In genomic region chr17:77531641-77532040, GRCh38 we compare ENCODE assay signal across 21 cellular contexts.
"Had no signal": no experiment of that assay in that cellular context is flagged by ENCODE, and none has a peak within 500 bp of the region (broad histone marks: within the 10 kb centered on the region; RNA-seq: fewer than 3 reads in every experiment).

No MANE protein-coding gene starts in this region.

- H3K4me1 ChIP-seq: foreskin keratinocyte, psoas muscle, right lobe of liver had no signal

- H3K9me3 Mint-ChIP-seq: immature natural killer cell had no signal

- H3K27me3 ChIP-seq: right lobe of liver had no signal

- DNase-seq: dermis blood vessel endothelial cell; erythroblast; foreskin keratinocyte; immature natural killer cell; kidney; left cardiac atrium; left ventricle myocardium inferior; mesenchymal stem cell; naive thymus-derived CD4-positive, alpha-beta T cell; nephron progenitor cell; retina; right lobe of liver; stimulated activated CD4-positive, alpha-beta T cell treated with anti-CD3 and anti-CD28 coated beads, Interleukin-2, amount 100 ng/mL, for 24 hours; stimulated activated naive CD4-positive, alpha-beta T cell treated with Interleukin-2 at 50 U/mL for 16 hours; trophoblast cell had no signal

- H3K9me3 ChIP-seq: left ventricle myocardium inferior, neutrophil, psoas muscle, right lobe of liver had no signal

- H3K27ac Mint-ChIP-seq: immature natural killer cell, nephron progenitor cell had no signal

- FAIRE-seq: colon, endothelial cell of umbilical vein, kidney had no signal

- H3K4me3 ChIP-seq: left ventricle myocardium inferior, lung, psoas muscle, right lobe of liver, skin epidermis had no signal

- ATAC-seq: foreskin keratinocyte; left cardiac atrium; naive thymus-derived CD4-positive, alpha-beta T cell; psoas muscle; right lobe of liver had no signal

- H3K27ac ChIP-seq: foreskin keratinocyte, left ventricle myocardium inferior, neutrophil, psoas muscle, right lobe of liver, skin epidermis had no signal

- H3K4me3 Mint-ChIP-seq: immature natural killer cell; naive thymus-derived CD4-positive, alpha-beta T cell; nephron progenitor cell had no signal

- H3K36me3 ChIP-seq: left ventricle myocardium inferior, neutrophil, right lobe of liver had no signal
